9 cellular contexts compared by ENCODE assay signal in genomic region chr22:36435516-36436415, GRCh38. TPM values are rescaled to one million over a fixed set of nuclear protein-coding genes. Genes with fewer than 3 reads are reported as not detected.
A peak's percentile ranks its signal among the peaks of the same experiment; 100 is the strongest.
DNase-seq lines count a peak whose midpoint lies in the region; ATAC-seq and TF ChIP-seq lines count a peak whose summit lies in the region.
"Had no signal": no experiment of that assay in that cellular context is flagged by ENCODE, and none has a peak within 500 bp of the region (broad histone marks: within the 10 kb centered on the region; RNA-seq: fewer than 3 reads in every experiment).

No MANE protein-coding gene starts in this region.

- no peaks in the 10 kb centered on the region for H4K20me1 ChIP-seq in hepatocyte (ENCODE audit: insufficient read depth, poor library complexity, severe bottlenecking)

- WGBS in hepatocyte (ENCODE audit: low lambda C conversion rate, missing lambda C conversion rate), result 42% methylated on average over 16 of the region's 16 CpGs
- 75 to 78% (median 77%) methylated on average over 16 of the region's 16 CpGs for whole genome bisulfite sequencing in psoas muscle, 3 donors

- CTCF ChIA-PET in activated CD8-positive, alpha-beta T cell treated with anti-CD3 and anti-CD28 coated beads for 36 hours (lab: Charles Lee), result interaction anchor here (0.8 to 2.1 kb wide), 8 partner anchors 11 to 59 kb away, joined by 3 to 5 read pairs (median 4); no protein-coding TSS in a partner anchor

- peak overlapping the region; percentile 93 for H3K27ac ChIP-seq in hepatocyte
- H3K27ac ChIP-seq in psoas muscle, result no peak overlapping the region

- H3K27me3 Mint-ChIP-seq in activated CD8-positive, alpha-beta T cell treated with anti-CD3 and anti-CD28 coated beads for 36 hours, result no peaks in the 10 kb centered on the region

- ATAC-seq in activated CD8-positive, alpha-beta T cell treated with anti-CD3 and anti-CD28 coated beads for 36 hours, result peak; percentile 84
- ATAC-seq in psoas muscle (no peak), GM18909 (IDR thresholded peaks at IDR 0.05; ENCODE audit: poor library complexity, unreplicated experiment) (no peak)
- ATAC-seq: HCT116 had no signal

- H3K9me3 ChIP-seq in hepatocyte (ENCODE audit: low read depth), result no peaks in the 10 kb centered on the region
- no peaks in the 10 kb centered on the region for H3K9me3 ChIP-seq in psoas muscle

- peaks cover 36% of the 10 kb centered on the region for H3K4me1 ChIP-seq in hepatocyte (ENCODE audit: insufficient read depth)
- peaks cover 9% of the 10 kb centered on the region for H3K4me1 ChIP-seq in psoas muscle

- DNase-seq in NAMALWA (ENCODE audit: low spot score) (peak; percentile 40), hepatocyte (ENCODE audit: low spot score) (peak; percentile 69), D341Med (ENCODE audit: low spot score) (no peak), psoas muscle (no peak)
- DNase-seq in activated CD8-positive, alpha-beta T cell treated with anti-CD3 and anti-CD28 coated beads for 36 hours, result peak; percentile 80
- DNase-seq in stimulated activated CD8-positive, alpha-beta memory T cell treated with anti-CD3 and anti-CD28 coated beads, Interleukin-4, amount 100 ng/mL, for 24 hours (ENCODE audit: low read depth), result peak; percentile 55

- no peaks in the 10 kb centered on the region for H3K9me3 Mint-ChIP-seq in activated CD8-positive, alpha-beta T cell treated with anti-CD3 and anti-CD28 coated beads for 36 hours

- H3K27me3 ChIP-seq in hepatocyte, result no peaks in the 10 kb centered on the region
- H3K27me3 ChIP-seq in psoas muscle (ENCODE audit: insufficient read depth in 3 of 3, low read length in 2 of 3), result no peaks in the 10 kb centered on the region

- no peaks in the 10 kb centered on the region for H3K36me3 ChIP-seq in hepatocyte (replicated peaks; ENCODE audit: insufficient read depth, low read depth)
- no peaks in the 10 kb centered on the region for H3K36me3 ChIP-seq in psoas muscle (ENCODE audit: insufficient read depth in 1 of 2, low read depth in 1 of 2)

- peak overlapping the region; percentile 35 for H3K4me3 Mint-ChIP-seq in activated CD8-positive, alpha-beta T cell treated with anti-CD3 and anti-CD28 coated beads for 36 hours

- H2AFZ ChIP-seq in hepatocyte, result no peak overlapping the region

- no peaks in the 10 kb centered on the region for H3K79me2 ChIP-seq in hepatocyte

- no peaks in the 10 kb centered on the region for H3K9me2 ChIP-seq in hepatocyte (replicated peaks; ENCODE audit: insufficient read depth)

- H3K36me3 Mint-ChIP-seq in activated CD8-positive, alpha-beta T cell treated with anti-CD3 and anti-CD28 coated beads for 36 hours (ENCODE audit: low read depth), result no peaks in the 10 kb centered on the region

- peak overlapping the region; percentile 93 for H3K27ac Mint-ChIP-seq in activated CD8-positive, alpha-beta T cell treated with anti-CD3 and anti-CD28 coated beads for 36 hours

- H3K4me2 ChIP-seq in hepatocyte, result peak overlapping the region; percentile 35

- H3K4me3 ChIP-seq in hepatocyte, result no peak overlapping the region
- no peak overlapping the region for H3K4me3 ChIP-seq in psoas muscle

- intact Hi-C loops in activated CD8-positive, alpha-beta T cell treated with anti-CD3 and anti-CD28 coated beads for 36 hours (cut with micrococcal nuclease), result loop anchor here (2.0 kb wide), 1 partner anchor 77 kb away; no protein-coding TSS in a partner anchor
- intact Hi-C loops in psoas muscle (cut with DNase I), result no loop called here

- H3K4me1 Mint-ChIP-seq in activated CD8-positive, alpha-beta T cell treated with anti-CD3 and anti-CD28 coated beads for 36 hours (ENCODE audit: low read depth), result peaks cover 47% of the 10 kb centered on the region

- TF ChIP-seq CTCF in GM12872 (IDR thresholded peaks at IDR 0.05; ENCODE audit: insufficient read depth, low read depth, low read length) (peak; percentile 24; the same call in 1 of the 3 replicates), hepatocyte (IDR thresholded peaks at IDR 0.05; ENCODE audit: poor library complexity) (no peak), psoas muscle (IDR thresholded peaks at IDR 0.05) (no peak)
- TF ChIP-seq CTCF in activated CD8-positive, alpha-beta T cell treated with anti-CD3 and anti-CD28 coated beads for 36 hours (IDR thresholded peaks at IDR 0.05), result no peak

- POLR2A ChIA-PET in activated CD8-positive, alpha-beta T cell treated with anti-CD3 and anti-CD28 coated beads for 36 hours (lab: Charles Lee), result interaction anchor here (0.6 to 2.3 kb wide), 11 partner anchors 13 to 1240 kb away, joined by 3 to 10 read pairs (median 4); partner anchors contain the start of genes LGALS1 and MYH9

RNA-seq across cellular contexts. Expression of gene TXN2, which starts 45.7 kb away (rescaled TPM):
- total RNA-seq in activated CD8-positive, alpha-beta T cell treated with anti-CD3 and anti-CD28 coated beads for 36 hours, result 100 to 1,000 TPM in 1 of 2 experiments, 10 to 100 TPM in 1; 96.5 to 101 TPM
- total RNA-seq in hepatocyte, result 42.6 and 52.9 TPM in 2 replicates
- polyA plus RNA-seq in hepatocyte, result 129 and 131 TPM in 2 replicates
- total RNA-seq in psoas muscle, result 100 to 1,000 TPM in 3 of 4 donors, 10 to 100 TPM in 1; 83.9 to 146 (median 112) TPM
- 100 to 1,000 TPM; 109 to 155 (median 115) TPM for polyA plus RNA-seq in psoas muscle

RNA-seq across cellular contexts. Expression of gene MYH9, which starts 48.0 kb away (rescaled TPM):
- total RNA-seq in activated CD8-positive, alpha-beta T cell treated with anti-CD3 and anti-CD28 coated beads for 36 hours, result 100 to 1,000 TPM; 624 to 679 TPM
- total RNA-seq in hepatocyte, result 149 and 188 TPM in 2 replicates
- 125 and 140 TPM in 2 replicates for polyA plus RNA-seq in hepatocyte
- 100 to 1,000 TPM in 3 of 4 donors, 10 to 100 TPM in 1; 92.0 to 214 (median 179) TPM for total RNA-seq in psoas muscle
- polyA plus RNA-seq in psoas muscle, result 10 to 100 TPM; 35.6 to 89.3 (median 56.3) TPM

Comparison
In these comparisons a context has a peak if more than half of its experiments do, and no peak if none do; other contexts are left out.
1. DNase-seq: peak in NAMALWA (single experiment), activated CD8-positive, alpha-beta T cell treated with anti-CD3 and anti-CD28 coated beads for 36 hours (single experiment), hepatocyte (single experiment) and stimulated activated CD8-positive, alpha-beta memory T cell treated with anti-CD3 and anti-CD28 coated beads, Interleukin-4, amount 100 ng/mL, for 24 hours (single experiment); none in D341Med (single experiment) and psoas muscle (0 of 2).